ENCODE assay signal across 9 cellular contexts in the genomic region with DNA sequence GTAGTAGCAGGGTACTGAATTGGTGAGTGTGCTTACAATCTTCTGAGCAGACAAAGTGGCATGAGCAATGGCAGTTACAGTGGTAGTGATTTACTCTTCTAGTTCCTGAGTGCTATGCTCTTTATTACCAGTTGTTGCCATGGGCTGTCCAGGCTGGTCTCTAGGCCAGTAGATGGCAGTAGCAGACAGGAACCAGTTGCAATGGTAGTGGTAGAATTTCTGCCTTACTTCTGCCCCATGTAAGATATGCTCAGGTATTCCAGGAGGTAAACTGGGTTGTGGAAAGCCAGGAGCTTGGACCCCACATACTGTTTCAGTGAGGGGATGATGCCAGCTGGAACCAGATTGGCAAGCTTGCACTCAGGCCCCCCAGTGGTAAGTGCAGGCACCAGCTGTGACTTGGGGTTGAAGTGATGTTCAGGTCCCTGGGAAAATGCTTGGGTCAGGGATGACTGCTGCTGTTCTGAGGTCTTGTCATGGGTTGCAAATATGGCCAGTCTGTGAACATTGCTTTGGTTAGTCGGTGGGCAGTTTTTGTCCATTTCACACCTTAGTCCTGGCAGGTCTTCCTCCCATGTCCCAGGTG.
DNase-seq lines count a peak whose midpoint lies in the region; ATAC-seq and TF ChIP-seq lines count a peak whose summit lies in the region.
"Had no signal": no experiment of that assay in that cellular context is flagged by ENCODE, and none has a peak within 500 bp of the region (broad histone marks: within the 10 kb centered on the region; RNA-seq: fewer than 3 reads in every experiment).

No MANE protein-coding gene starts in this region.

- ATAC-seq in GM19351 (IDR thresholded peaks at IDR 0.05; ENCODE audit: unreplicated experiment) (peak; percentile 93), Panc1 (peak; percentile 71; the same call in 1 of the 2 replicates), HG03571 (IDR thresholded peaks at IDR 0.05; ENCODE audit: unreplicated experiment) (no peak), GM21515 (IDR thresholded peaks at IDR 0.05; ENCODE audit: unreplicated experiment) (no peak)

- no peaks in the 10 kb centered on the region for H3K4me1 ChIP-seq in Panc1 (ENCODE audit: control insufficient read depth, insufficient read depth, low read length)

- 14 to 71% methylated on average over 1 of the region's 1 CpG for whole genome bisulfite sequencing in lower leg skin, 2 donors

- H3K27me3 ChIP-seq in Panc1 (ENCODE audit: control insufficient read depth, insufficient read depth, low read length): no peaks in the 10 kb centered on the region; the same call in 1 of the 2 replicates

- no peak for TF ChIP-seq POLR2A in lower leg skin (IDR thresholded peaks at IDR 0.05)

- no peaks in the 10 kb centered on the region for H3K9me3 ChIP-seq in Panc1 (ENCODE audit: control insufficient read depth, insufficient read depth, low read depth, low read length)

- intact Hi-C loops in Panc1 (cut with micrococcal nuclease; ENCODE audit: unreplicated experiment): no loop called here
- intact Hi-C loops in lower leg skin (cut with DNase I; ENCODE audit: low total_unique reads): no loop called here

- in situ Hi-C loops in Panc1 (cut with HindIII; ENCODE audit: low pct_unique_long_range_greater_than_20kb, low sequenced_read_pairs): no loop called here

- H3K36me3 ChIP-seq in Panc1 (ENCODE audit: control insufficient read depth, insufficient read depth, low read length): no peaks in the 10 kb centered on the region

- no peak overlapping the region for H3K27ac ChIP-seq in Panc1 (ENCODE audit: low read length)
- H3K27ac ChIP-seq: skin epidermis had no signal

- BruUV-seq in Panc1 (replicated peaks; lab: Mats Ljungman, UMichigan): no TSS peak

- DNase-seq in COLO829 (ENCODE audit: low spot score) (peak; percentile 3), Panc1 (ENCODE audit: low read depth, low spot score) (peak; percentile 2), foreskin melanocyte (peak; percentile 0), lower leg skin (ENCODE audit: low spot score in 2 of 2) (no peak), NCI-H1930 (lab: John Stamatoyannopoulos, UW) (no peak)

- CTCF ChIA-PET in Panc1 (lab: Charles Lee): no interaction called here

- TF ChIP-seq CTCF in Panc1 (IDR thresholded peaks at IDR 0.05) (peak; percentile 70), lower leg skin (IDR thresholded peaks at IDR 0.05) (no peak)

- POLR2A ChIA-PET in Panc1 (lab: Charles Lee): no interaction called here

- no peak overlapping the region for H3K4me3 ChIP-seq in Panc1 (ENCODE audit: low read depth in 2 of 2, low read length in 2 of 2)
- no peak overlapping the region for H3K4me3 ChIP-seq in lower leg skin (ENCODE audit: low read depth, poor library complexity, severe bottlenecking)
- H3K4me3 ChIP-seq: skin epidermis had no signal

Comparison
In these comparisons a context has a peak if more than half of its experiments do, and no peak if none do; other contexts are left out.
1. DNase-seq: peak in COLO829 (single experiment), Panc1 (single experiment) and foreskin melanocyte (single experiment); none in lower leg skin (0 of 2) and NCI-H1930 (0 of 2).
2. ATAC-seq: peak in GM19351 (single experiment) and Panc1 (single experiment); none in HG03571 (single experiment) and GM21515 (single experiment).